8 cellular contexts compared by ENCODE assay signal in genomic region chr17:58631523-58632323, GRCh38.
DNase-seq lines count a peak whose midpoint lies in the region; ATAC-seq and TF ChIP-seq lines count a peak whose summit lies in the region.

No MANE protein-coding gene starts in this region.

- ATAC-seq in RWPE2 (ENCODE audit: low read depth), result peak; percentile 97
- peak; percentile 94 for ATAC-seq in stimulated activated naive CD8-positive, alpha-beta T cell treated with anti-CD3 and anti-CD28 coated beads, Interleukin-15, Interleukin-2, amounts not matched to agents 100 U/mL and 50 U/mL, for 24 hours

- H3K9me3 ChIP-seq in RWPE2 (ENCODE audit: severe bottlenecking), result no peaks in the 10 kb centered on the region

- no peaks in the 10 kb centered on the region for H3K4me1 Mint-ChIP-seq in nephron progenitor cell

- H3K9me3 Mint-ChIP-seq in nephron progenitor cell, result no peaks in the 10 kb centered on the region

- H3K36me3 Mint-ChIP-seq in nephron progenitor cell (ENCODE audit: low read depth), result no peaks in the 10 kb centered on the region

- H3K4me3 ChIP-seq in LNCaP clone FGC (ENCODE audit: low read depth, low read length) (peak overlapping the region; percentile 60), RWPE2 (ENCODE audit: severe bottlenecking) (peak overlapping the region; percentile 29), foreskin fibroblast (ENCODE audit: low read depth in 1 of 2, low read length in 2 of 2) (peak overlapping the region; percentile 32 to 62)

- DNase-seq in ELF-1 (ENCODE audit: low read depth, low spot score) (peak; percentile 98), H4 (ENCODE audit: low spot score) (peak; percentile 100), LNCaP clone FGC (ENCODE audit: low read depth) (peak; percentile 95), RWPE2 (ENCODE audit: low spot score) (peak; percentile 92), foreskin fibroblast (peak; percentile 96 to 98), nephron progenitor cell (peak; percentile 90)
- peak; percentile 86 for DNase-seq in activated effector memory CD4-positive, alpha-beta T cell treated with Interleukin-2 at 50 U/mL for 16 hours
- peak; percentile 93 for DNase-seq in stimulated activated naive CD8-positive, alpha-beta T cell treated with anti-CD3 and anti-CD28 coated beads, Interleukin-15, Interleukin-2, amounts not matched to agents 100 U/mL and 50 U/mL, for 24 hours

- TF ChIP-seq CTCF in LNCaP clone FGC (IDR thresholded peaks at IDR 0.05; ENCODE audit: control insufficient read depth, extremely low read depth, insufficient read depth), result 0 out of 2 replicates have a peak, but pooled peaks have one; percentile 10
- peak; percentile 23 for TF ChIP-seq CTCF in RWPE2 (IDR thresholded peaks at IDR 0.05; ENCODE audit: poor library complexity, severe bottlenecking)
- TF ChIP-seq CTCF in foreskin fibroblast (IDR thresholded peaks at IDR 0.05; ENCODE audit: low read depth, low read length), result no peak
- no peak for TF ChIP-seq CTCF in nephron progenitor cell (IDR thresholded peaks at IDR 0.05)

- no peaks in the 10 kb centered on the region for H3K27me3 Mint-ChIP-seq in nephron progenitor cell (ENCODE audit: low read depth, poor library complexity)

- H3K27me3 ChIP-seq in RWPE2 (ENCODE audit: insufficient read depth, poor library complexity, severe bottlenecking), result no peaks in the 10 kb centered on the region

- H3K27ac ChIP-seq in RWPE2 (ENCODE audit: poor library complexity, severe bottlenecking), result peak overlapping the region; percentile 40

- H3K27ac Mint-ChIP-seq in nephron progenitor cell, result no peak overlapping the region

- no peaks in the 10 kb centered on the region for H3K36me3 ChIP-seq in RWPE2 (ENCODE audit: low read depth)

- H3K4me1 ChIP-seq in RWPE2 (ENCODE audit: insufficient read depth, poor library complexity, severe bottlenecking), result peaks cover 6% of the 10 kb centered on the region

- no peak overlapping the region for H3K4me3 Mint-ChIP-seq in nephron progenitor cell

Comparison
In these comparisons a context has a peak if more than half of its experiments do, and no peak if none do; other contexts are left out.
1. Peak in every context shown above with its lines: DNase-seq, ATAC-seq, H3K4me3 ChIP-seq and H3K27ac ChIP-seq.
2. CTCF ChIP-seq: peak in LNCaP clone FGC (single experiment) and RWPE2 (single experiment); none in foreskin fibroblast (single experiment) and nephron progenitor cell (single experiment).